In the genomic region with DNA sequence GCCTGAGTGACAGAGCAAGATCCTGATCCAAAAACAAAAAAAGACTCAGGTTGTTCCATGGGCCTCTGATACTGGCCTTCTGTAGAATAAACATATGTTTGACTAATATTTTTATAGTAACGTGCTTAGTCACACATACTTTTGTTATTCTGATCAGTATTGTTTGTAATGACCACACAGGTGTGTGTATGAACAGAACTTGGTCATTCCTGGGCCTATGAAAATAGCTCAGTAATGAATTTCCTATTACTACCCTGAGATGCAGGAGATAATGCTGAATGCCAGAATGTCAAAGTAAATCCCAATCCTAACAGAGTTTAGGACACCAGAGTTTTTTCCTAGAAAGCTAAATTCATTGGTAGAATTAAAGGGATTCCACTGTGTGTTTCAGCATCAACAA, we compare ENCODE assay signal across 19 cellular contexts.
DNase-seq lines count a peak whose midpoint lies in the region; ATAC-seq and TF ChIP-seq lines count a peak whose summit lies in the region.
"Had no signal": no experiment of that assay in that cellular context is flagged by ENCODE, and none has a peak within 500 bp of the region (broad histone marks: within the 10 kb centered on the region; RNA-seq: fewer than 3 reads in every experiment).

No MANE protein-coding gene starts in this region.

- TF ChIP-seq CTCF in RWPE1 (conservative IDR thresholded peaks at IDR 0.05; ENCODE audit: low read depth), result no peak
- no peak for TF ChIP-seq CTCF in foreskin keratinocyte (conservative IDR thresholded peaks at IDR 0.05)

- POLR2A ChIA-PET in RWPE1 (lab: Yijun Ruan, JAX; ENCODE audit: low non-redundant PET), result interaction anchor here (0.6 kb wide), 1 partner anchor 54 kb away, joined by 3 read pairs; no protein-coding TSS in a partner anchor

- CTCF ChIA-PET in RWPE1 (lab: Yijun Ruan, JAX), result no interaction called here

- H3K4me1 ChIP-seq in foreskin keratinocyte, result no peaks in the 10 kb centered on the region
- H3K4me1 ChIP-seq: HAP-1 had no signal

- ATAC-seq in foreskin keratinocyte, result peak; percentile 73
- ATAC-seq in HG03432 (IDR thresholded peaks at IDR 0.05; ENCODE audit: unreplicated experiment), result no peak
- ATAC-seq: A549 had no signal

- H3K27ac ChIP-seq in RWPE1 (no peak overlapping the region), foreskin keratinocyte (no peak overlapping the region)
- H3K27ac ChIP-seq: 22Rv1, A549, GM23248, HL-60 had no signal

- peak; percentile 55 for DNase-seq in DMS53 (lab: John Stamatoyannopoulos, UW)
- DNase-seq in DMS53 treated with DMSO at 0.1 percent for 48 hours (lab: John Stamatoyannopoulos, UW; ENCODE audit: unreplicated experiment), result no peak
- peak; percentile 7 for DNase-seq in RWPE1 (ENCODE audit: low spot score)
- DNase-seq in dermis blood vessel endothelial cell, result peak; percentile 37
- DNase-seq in foreskin keratinocyte, result peak; percentile 26 to 65
- no peak for DNase-seq in NCI-H2029 (lab: John Stamatoyannopoulos, UW)
- DNase-seq: CD8-positive, alpha-beta memory T cell; COR-L47; DMS 273 treated with DMSO at 0.1 percent for 48 hours; DMS79; GDM1; GM23248; IMR-90 had no signal

- H3K27me3 ChIP-seq in foreskin keratinocyte, result no peaks in the 10 kb centered on the region
- H3K27me3 ChIP-seq: BLaER1 treated with 17β-estradiol and CSF1 and Interleukin-3, amounts not matched to agents 10 nM and 100 nM had no signal

Comparison
In these comparisons a context has a peak if more than half of its experiments do, and no peak if none do; other contexts are left out.
1. DNase-seq: peak in DMS53 (single experiment), RWPE1 (single experiment), dermis blood vessel endothelial cell (single experiment) and foreskin keratinocyte (2 of 2); none in DMS53 treated with DMSO at 0.1 percent for 48 hours (single experiment) and NCI-H2029 (single experiment).